10 cellular contexts compared by ENCODE assay signal in the genomic region with DNA sequence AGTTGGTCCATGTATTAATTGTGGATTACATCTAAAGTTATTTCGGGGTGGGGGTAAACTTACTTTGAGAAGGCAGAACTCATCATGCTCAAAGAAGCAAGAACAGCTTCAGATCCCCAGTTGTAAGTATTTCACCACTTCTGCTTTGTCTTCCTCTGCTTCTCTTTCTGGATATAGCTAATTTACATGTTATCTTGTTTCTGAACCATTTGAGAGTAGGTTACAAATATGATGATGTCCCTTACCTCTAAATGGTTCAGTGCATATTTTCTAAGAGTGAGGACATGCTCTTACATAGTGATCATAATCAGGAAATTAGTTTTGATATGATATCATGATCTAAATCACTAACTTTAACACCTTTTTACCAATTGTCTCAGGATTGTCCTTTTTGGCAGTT. TPM values are rescaled to one million over a fixed set of nuclear protein-coding genes. Genes with fewer than 3 reads are reported as not detected.
DNase-seq lines count a peak whose midpoint lies in the region; ATAC-seq and TF ChIP-seq lines count a peak whose summit lies in the region.
"Had no signal": no experiment of that assay in that cellular context is flagged by ENCODE, and none has a peak within 500 bp of the region (broad histone marks: within the 10 kb centered on the region; RNA-seq: fewer than 3 reads in every experiment).

No MANE protein-coding gene starts in this region.

- peaks cover 5% of the 10 kb centered on the region for H3K9me3 Mint-ChIP-seq in nephron progenitor cell

- intact Hi-C loops in psoas muscle (cut with DNase I), result no loop called here

- ATAC-seq in GM18873 (IDR thresholded peaks at IDR 0.05; ENCODE audit: low FRiP score, unreplicated experiment), result peak; percentile 54
- ATAC-seq in HG02623 (IDR thresholded peaks at IDR 0.05; ENCODE audit: unreplicated experiment), result peak; percentile 65
- ATAC-seq in psoas muscle, result no peak
- ATAC-seq in omental fat pad (ENCODE audit: low FRiP score), result no peak

- no peaks in the 10 kb centered on the region for H3K27me3 ChIP-seq in psoas muscle (ENCODE audit: insufficient read depth in 3 of 3, low read length in 2 of 3)

- DNase-seq in MV-4-11 (lab: John Stamatoyannopoulos, UW) (peak; percentile 60), psoas muscle (no peak), DMS53 (lab: John Stamatoyannopoulos, UW) (no peak), amygdala (lab: John Stamatoyannopoulos, UW) (no peak), omental fat pad (ENCODE audit: low spot score) (no peak), nephron progenitor cell (no peak)
- DNase-seq: nucleus accumbens; stimulated activated naive CD4-positive, alpha-beta T cell treated with Interleukin-2 at 50 U/mL for 16 hours had no signal

- H3K27ac ChIP-seq in psoas muscle, result peak overlapping the region; percentile 80

- 78 to 91% (median 88%) methylated on average over 1 of the region's 1 CpG for WGBS in psoas muscle, 3 donors

- no peak overlapping the region for H3K27ac Mint-ChIP-seq in nephron progenitor cell

- H3K4me3 Mint-ChIP-seq in nephron progenitor cell, result no peak overlapping the region

- H3K4me1 ChIP-seq in psoas muscle, result peaks cover 67% of the 10 kb centered on the region

- peaks cover 12% of the 10 kb centered on the region for H3K4me1 Mint-ChIP-seq in nephron progenitor cell

- no peaks in the 10 kb centered on the region for H3K27me3 Mint-ChIP-seq in nephron progenitor cell (ENCODE audit: low read depth, poor library complexity)

- H3K9me3 ChIP-seq in psoas muscle, result no peaks in the 10 kb centered on the region

- no peak overlapping the region for H3K4me3 ChIP-seq in psoas muscle

- TF ChIP-seq CTCF in psoas muscle (IDR thresholded peaks at IDR 0.05) (no peak), omental fat pad (IDR thresholded peaks at IDR 0.05) (no peak), nephron progenitor cell (IDR thresholded peaks at IDR 0.05) (no peak)

- H3K36me3 Mint-ChIP-seq in nephron progenitor cell (ENCODE audit: low read depth), result peaks cover 10% of the 10 kb centered on the region

- H3K36me3 ChIP-seq in psoas muscle (ENCODE audit: insufficient read depth in 1 of 2, low read depth in 1 of 2), result no peaks in the 10 kb centered on the region

RNA-seq across cellular contexts. Expression of a gene that starts 11.9 kb away (rescaled TPM):
- total RNA-seq in psoas muscle, result 10 to 100 TPM; 35.0 to 77.5 (median 51.7) TPM
- 10 to 100 TPM; 18.5 to 31.7 (median 19.4) TPM for polyA plus RNA-seq in psoas muscle
- 100 to 1,000 TPM; 125 to 370 (median 193) TPM for total RNA-seq in omental fat pad

Comparison
In these comparisons a context has a peak if more than half of its experiments do, and no peak if none do; other contexts are left out.
1. ATAC-seq: peak in GM18873 (single experiment) and HG02623 (single experiment); none in psoas muscle (0 of 4) and omental fat pad (single experiment).